In genomic region chr3:165522371-165522770, GRCh38 we compare ENCODE assay signal across 33 cellular contexts.
"Had no signal": no experiment of that assay in that cellular context is flagged by ENCODE, and none has a peak within 500 bp of the region (broad histone marks: within the 10 kb centered on the region; RNA-seq: fewer than 3 reads in every experiment).

No MANE protein-coding gene starts in this region.

- DNase-seq: activated CD4-positive, alpha-beta T cell treated with anti-CD3 and anti-CD28 coated beads for 48 hours; activated CD4-positive, alpha-beta T cell treated with anti-CD3 and anti-CD28 coated beads, Interleukin-2, amount 50 U/mL, for 48 hours; activated CD8-positive, alpha-beta memory T cell treated with anti-CD3 and anti-CD28 coated beads, Interleukin-2, amount 50 U/mL, for 4 hours; activated gamma-delta T cell; activated naive CD4-positive, alpha-beta T cell treated with anti-CD3 and anti-CD28 coated beads, Interleukin-2, amount 10 ng/mL, durations not matched to agents 7 days and 5 days; activated naive CD8-positive, alpha-beta T cell treated with anti-CD3 and anti-CD28 coated beads, Interleukin-2, amount 10 ng/mL, durations not matched to agents 7 days and 5 days; activated T-cell treated with anti-CD3 and anti-CD28 coated beads, Interleukin-2, amount 50 U/mL, for 24 hours; central memory CD4-positive, alpha-beta T cell; dermis blood vessel endothelial cell; effector CD4-positive, alpha-beta T cell; esophagus squamous epithelium; foreskin melanocyte; heart right ventricle; left ventricle myocardium inferior; mucosa of descending colon; ovary; retina; sigmoid colon; small intestine; stimulated activated CD4-positive, alpha-beta T cell treated with anti-CD3 and anti-CD28 coated beads, Interleukin-1b, Interleukin-23, amount 100 ng/mL, for 48 hours; stimulated activated CD4-positive, alpha-beta T cell treated with anti-CD3 and anti-CD28 coated beads, Interleukin-4, amount 100 ng/mL, for 4 hours; stimulated activated CD8-positive, alpha-beta memory T cell treated with anti-CD3 and anti-CD28 coated beads, Interleukin-4, amount 100 ng/mL, for 48 hours; stimulated activated naive CD8-positive, alpha-beta T cell treated with anti-CD3 and anti-CD28 coated beads, Interleukin-15, amount 100 ng/mL, for 72 hours; T-helper 9 cell; uterus had no signal

- H3K27ac ChIP-seq: epithelial cell of prostate, esophagus squamous epithelium, heart right ventricle, left ventricle myocardium inferior, neutrophil, ovary, prostate gland, sigmoid colon, uterus, VCaP had no signal

- H3K4me3 ChIP-seq: esophagus squamous epithelium, heart right ventricle, left ventricle myocardium inferior, lung, mucosa of descending colon, ovary, prostate gland, sigmoid colon, uterus had no signal

- H3K9me3 ChIP-seq: esophagus squamous epithelium, heart right ventricle, left ventricle myocardium inferior, mucosa of descending colon, neutrophil, ovary, prostate gland, sigmoid colon had no signal

- H3K4me1 ChIP-seq: esophagus squamous epithelium, heart right ventricle, left ventricle myocardium inferior, prostate gland, sigmoid colon, uterus had no signal

- H3K27me3 ChIP-seq: esophagus squamous epithelium, heart right ventricle, neutrophil, ovary, sigmoid colon, uterus had no signal

- ATAC-seq: activated CD4-positive, CD25-positive, alpha-beta regulatory T cell treated with anti-CD3 and anti-CD28 coated beads, Interleukin-2, amount 50 U/mL, for 24 hours; heart right ventricle; mucosa of descending colon; natural killer cell treated with Interleukin-12 subunit alpha and Interleukin-12 subunit beta and Interleukin-15 and Interleukin-18, amount 100 ng/mL, for 72 hours; stimulated activated memory B cell treated with anti-CD40 and anti-IgM and Interleukin-4, amounts not matched to agents 10 μg/mL and 1 μg/mL and 100 μg/mL, for 72 hours; stimulated activated naive CD8-positive, alpha-beta T cell treated with anti-CD3 and anti-CD28 coated beads, Interleukin-15, amount 100 ng/mL, for 72 hours had no signal

- H3K36me3 ChIP-seq: esophagus squamous epithelium, heart right ventricle, left ventricle myocardium inferior, neutrophil, ovary, prostate gland, sigmoid colon, uterus had no signal
